Comparison of ENCODE assay signal across 16 cellular contexts in the genomic region with DNA sequence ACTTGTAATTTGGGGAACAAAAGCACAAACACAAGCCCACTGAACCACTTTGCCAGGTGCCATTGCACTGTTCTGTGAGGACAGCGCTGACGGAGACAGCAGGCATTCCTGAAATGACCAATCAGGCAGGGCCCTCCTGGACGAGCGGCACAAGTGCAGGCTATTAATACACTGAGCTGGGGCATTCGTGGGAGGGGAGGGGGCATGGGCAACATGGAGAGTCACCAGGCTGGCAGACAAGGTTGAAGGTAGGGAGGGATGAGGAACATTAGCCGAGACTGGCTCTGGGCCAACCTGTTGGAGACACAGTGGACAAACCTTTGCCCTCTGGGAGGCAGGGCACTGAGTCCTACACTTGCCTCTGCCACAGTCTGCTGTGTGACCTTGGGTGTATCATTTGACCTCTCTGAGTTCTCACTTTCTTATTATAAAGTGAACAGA. TPM values are rescaled to one million over a fixed set of nuclear protein-coding genes. Genes with fewer than 3 reads are reported as not detected.
DNase-seq lines count a peak whose midpoint lies in the region; ATAC-seq and TF ChIP-seq lines count a peak whose summit lies in the region.
"Had no signal": no experiment of that assay in that cellular context is flagged by ENCODE, and none has a peak within 500 bp of the region (broad histone marks: within the 10 kb centered on the region; RNA-seq: fewer than 3 reads in every experiment).

No MANE protein-coding gene starts in this region.

- no peak overlapping the region for H3K23ac ChIP-seq in IMR-90 (ENCODE audit: low read depth, low read length)

- H3K27ac ChIP-seq in CD4-positive, alpha-beta memory T cell (ENCODE audit: low read depth, low read length), result no peak overlapping the region
- no peak overlapping the region for H3K27ac ChIP-seq in IMR-90 (ENCODE audit: insufficient read depth, low read length)
- H3K27ac ChIP-seq: left lung, upper lobe of right lung had no signal

- H2AK5ac ChIP-seq in IMR-90 (ENCODE audit: low read depth, low read length), result no peak overlapping the region

- H3K14ac ChIP-seq in IMR-90 (replicated peaks; ENCODE audit: low read depth, low read length), result no peak overlapping the region

- no peak overlapping the region for H4K91ac ChIP-seq in IMR-90 (ENCODE audit: insufficient read depth, low read depth, low read length)

- H3K9ac ChIP-seq in IMR-90 (ENCODE audit: low read depth, low read length), result no peak overlapping the region

- 67% methylated on average over 1 of the region's 6 CpGs; no CpG with 5 or more reads in 1 of the 2 experiments for WGBS in IMR-90 (ENCODE audit: extremely low coverage in 2 of 2, insufficient read length in 1 of 2), 2 experiments

- dilution Hi-C loops in IMR-90 (cut with HindIII; ENCODE audit: low sequenced_read_pairs, unreplicated experiment), result no loop called here

- no peak overlapping the region for H2BK15ac ChIP-seq in IMR-90 (ENCODE audit: low read depth, low read length)

- no peak overlapping the region for H4K5ac ChIP-seq in IMR-90 (ENCODE audit: low read depth, low read length)

- no peaks in the 10 kb centered on the region; the same call in 1 of the 2 replicates for H4K20me1 ChIP-seq in IMR-90 (ENCODE audit: insufficient read depth, low read length)

- H3K27me3 ChIP-seq in CD4-positive, alpha-beta memory T cell (ENCODE audit: insufficient read depth, low read length), result no peaks in the 10 kb centered on the region
- H3K27me3 ChIP-seq in IMR-90 (ENCODE audit: control insufficient read depth, insufficient read depth, low read length), result peaks cover 23% of the 10 kb centered on the region
- H3K27me3 ChIP-seq: left lung, upper lobe of right lung had no signal

- H3K36me3 Mint-ChIP-seq in CD4-positive, alpha-beta memory T cell, result no peaks in the 10 kb centered on the region

- peak overlapping the region in 6 of 7 donors; percentile 12 to 92 (median 64) for H3K27ac Mint-ChIP-seq in CD4-positive, alpha-beta memory T cell

- no peak for TF ChIP-seq POLR2A in IMR-90 (IDR thresholded peaks at IDR 0.05; ENCODE audit: low read depth, low read length)

- peak overlapping the region in 3 of 8 donors; percentile 20 to 44 (median 32) for H3K4me3 Mint-ChIP-seq in CD4-positive, alpha-beta memory T cell
- H3K4me3 Mint-ChIP-seq: nephron had no signal

- H3K9me3 ChIP-seq in CD4-positive, alpha-beta memory T cell (ENCODE audit: control insufficient read depth in 1 of 2, low read length in 2 of 2), result no peaks in the 10 kb centered on the region
- H3K9me3 ChIP-seq in IMR-90 (ENCODE audit: control insufficient read depth, insufficient read depth, low read length), result no peaks in the 10 kb centered on the region
- H3K9me3 ChIP-seq: left lung, upper lobe of right lung had no signal

- no peak for TF ChIP-seq RAD21 in IMR-90 (IDR thresholded peaks at IDR 0.05; ENCODE audit: low read length)

- no peak overlapping the region for H3K18ac ChIP-seq in IMR-90 (ENCODE audit: low read depth, low read length)

- H3K4me1 Mint-ChIP-seq in CD4-positive, alpha-beta memory T cell, result peaks cover 23 to 43% (median 31%) of the 10 kb centered on the region in 4 donors

- H3K4me3 ChIP-seq in CD4-positive, alpha-beta memory T cell (ENCODE audit: low read length in 2 of 2), result no peak overlapping the region
- H3K4me3 ChIP-seq in IMR-90 (ENCODE audit: insufficient read depth, low read depth, low read length), result no peak overlapping the region
- H3K4me3 ChIP-seq: left lung, upper lobe of right lung had no signal

- no peaks in the 10 kb centered on the region; the same call in 1 of the 2 replicates for H3K9me1 ChIP-seq in IMR-90 (ENCODE audit: insufficient read depth, low read length)

- no peak overlapping the region for H3K4ac ChIP-seq in IMR-90 (ENCODE audit: low read depth, low read length)

- intact Hi-C loops in CD4-positive, alpha-beta memory T cell (cut with micrococcal nuclease), result no loop called here
- intact Hi-C loops in IMR-90 (cut with micrococcal nuclease), result no loop called here
- intact Hi-C loops in Right ventricle myocardium inferior (cut with DNase I), result loop anchor here (1.0 kb wide), 1 partner anchor 100 kb away; a partner anchor contains a TSS

- TF ChIP-seq CTCF in IMR-90 (conservative IDR thresholded peaks at IDR 0.05; ENCODE audit: low read depth, low read length), result no peak

- CTCF ChIA-PET in CD4-positive, alpha-beta memory T cell (lab: Charles Lee; ENCODE audit: partially characterized antibody), result interaction anchor here (1.2 to 5.7 kb wide), 8 partner anchors 8 to 393 kb away, joined by 3 to 100 read pairs (median 6); a partner anchor contains a TSS
- CTCF ChIA-PET in IMR-90 (lab: Yijun Ruan, JAX), result interaction anchor here (1.5 kb wide), 1 partner anchor 200 kb away, joined by 3 read pairs; no protein-coding TSS in a partner anchor

- DNase-seq in CD4-positive, alpha-beta memory T cell, result no peak
- DNase-seq in IMR-90 (no peak), Right ventricle myocardium inferior (ENCODE audit: missing footprints) (peak; percentile 74), myocyte (ENCODE audit: low read depth) (peak; percentile 77), NCI-H1105 (lab: John Stamatoyannopoulos, UW) (no peak)
- DNase-seq: DMS153, hippocampal formation, left lung, NCI-H2171 treated with DMSO at 0.1 percent for 48 hours, retina, upper lobe of right lung had no signal

- no peak overlapping the region for H4K8ac ChIP-seq in IMR-90 (ENCODE audit: low read depth in 2 of 2, low read length in 2 of 2)

- peaks cover 34% of the 10 kb centered on the region for H3K4me1 ChIP-seq in CD4-positive, alpha-beta memory T cell (ENCODE audit: insufficient read depth, low read length)
- H3K4me1 ChIP-seq in IMR-90 (ENCODE audit: control insufficient read depth, insufficient read depth, low read length), result no peaks in the 10 kb centered on the region; the same call in 1 of the 2 replicates
- H3K4me1 ChIP-seq: left lung had no signal

- no peaks in the 10 kb centered on the region for H3K36me3 ChIP-seq in CD4-positive, alpha-beta memory T cell (ENCODE audit: insufficient read depth, low read length)
- H3K36me3 ChIP-seq in IMR-90 (ENCODE audit: control insufficient read depth, insufficient read depth, low read length), result no peaks in the 10 kb centered on the region
- H3K36me3 ChIP-seq: left lung, upper lobe of right lung had no signal

- POLR2A ChIA-PET in CD4-positive, alpha-beta memory T cell (lab: Charles Lee; ENCODE audit: partially characterized antibody), result no interaction called here
- POLR2A ChIA-PET in IMR-90 (lab: Charles Lee; ENCODE audit: unreplicated experiment), result no interaction called here

- H2AK9ac ChIP-seq in IMR-90 (replicated peaks; ENCODE audit: low read depth, low read length, poor library complexity), result peak overlapping the region; percentile 75

- ATAC-seq in IMR-90 (ENCODE audit: low read depth) (no peak), Right ventricle myocardium inferior (peak; percentile 89), GM21529 (IDR thresholded peaks at IDR 0.05; ENCODE audit: unreplicated experiment) (no peak), GM21717 (IDR thresholded peaks at IDR 0.05; ENCODE audit: unreplicated experiment) (no peak)

- no peaks in the 10 kb centered on the region for H3K79me1 ChIP-seq in IMR-90 (ENCODE audit: low read depth in 1 of 2, low read length in 2 of 2)

- H3K27me3 Mint-ChIP-seq in CD4-positive, alpha-beta memory T cell, result peaks cover 0 to 5% of the 10 kb centered on the region in 2 donors

- in situ Hi-C loops in IMR-90 (cut with MboI; ENCODE audit: low sequenced_read_pairs), result loop anchor here (5.0 kb wide), 1 partner anchor 337 kb away; no protein-coding TSS in a partner anchor

- H2BK5ac ChIP-seq in IMR-90 (ENCODE audit: low read depth, low read length, poor library complexity, severe bottlenecking), result no peak overlapping the region

- H3K56ac ChIP-seq in IMR-90 (ENCODE audit: extremely low read depth, insufficient read depth, low read length), result no peak overlapping the region

- no peak overlapping the region for H2BK20ac ChIP-seq in IMR-90 (ENCODE audit: low read depth, low read length)

- peak overlapping the region; percentile 29 for H2AFZ ChIP-seq in IMR-90 (replicated peaks; ENCODE audit: low read length, poor library complexity)

- H3K4me2 ChIP-seq in IMR-90 (ENCODE audit: low read depth, low read length), result no peak overlapping the region

- no peak overlapping the region for H2BK120ac ChIP-seq in IMR-90 (ENCODE audit: low read depth, low read length)

- BruUV-seq in IMR-90 (replicated peaks; lab: Mats Ljungman, UMichigan), result no TSS peak

- no peaks in the 10 kb centered on the region for H3K9me3 Mint-ChIP-seq in CD4-positive, alpha-beta memory T cell

TF ChIP-seq in IMR-90, 13 proteins besides CTCF, POLR2A, EP300 and RAD21:
- TF ChIP-seq NFE2L2 (IDR thresholded peaks at IDR 0.05; ENCODE audit: low read depth, low read length) (no peak), BHLHE40 (IDR thresholded peaks at IDR 0.05; ENCODE audit: low read depth, low read length) (no peak), RCOR1 (IDR thresholded peaks at IDR 0.05; ENCODE audit: insufficient replicate concordance, low read length) (no peak), RFX5 (IDR thresholded peaks at IDR 0.05; ENCODE audit: low read depth, low read length) (no peak), CHD1 (IDR thresholded peaks at IDR 0.05; ENCODE audit: low read depth, low read length) (no peak), FOS (IDR thresholded peaks at IDR 0.05; ENCODE audit: low read depth, low read length) (no peak), MAZ (IDR thresholded peaks at IDR 0.05; ENCODE audit: borderline replicate concordance, low read depth, low read length) (no peak), CEBPB (IDR thresholded peaks at IDR 0.05; ENCODE audit: low read depth, low read length) (no peak)

RNA-seq across cellular contexts. Expression of a gene that starts 45.6 kb away (rescaled TPM):
- total RNA-seq in CD4-positive, alpha-beta memory T cell, result under 1 TPM; 0.06 to 0.08 TPM
- polyA plus RNA-seq in CD4-positive, alpha-beta memory T cell, result not detected
- total RNA-seq in IMR-90 (2012; rRNA removed), result under 0.01 TPM in 1 of 2 replicates, not detected in the other
- polyA plus RNA-seq in IMR-90 (2012; rRNA removed), result 0.07 and 0.20 TPM in 2 replicates
- polyA plus RNA-seq in IMR-90 (2012; cell fraction: cytosol; rRNA removed), result 0.05 and 0.11 TPM in 2 replicates
- 0.60 and 0.65 TPM in 2 replicates for polyA plus RNA-seq in IMR-90 (2012; cell fraction: nucleus; rRNA removed; ENCODE audit: low replicate concordance)
- not detected for total RNA-seq in Right ventricle myocardium inferior
- total RNA-seq in myocyte, result 1.1 and 1.3 TPM in 2 replicates
- 1.5 TPM for polyA plus RNA-seq in myocyte (2012)
- total RNA-seq: activated CD8-positive, alpha-beta memory T cell treated with anti-CD3 and anti-CD28 coated beads for 36 hours; dermis microvascular lymphatic vessel endothelial cell had no signal

Comparison
In these comparisons a context has a peak if more than half of its experiments do, and no peak if none do; other contexts are left out.
1. DNase-seq: peak in Right ventricle myocardium inferior (single experiment) and myocyte (single experiment); none in CD4-positive, alpha-beta memory T cell (0 of 5), IMR-90 (single experiment) and NCI-H1105 (single experiment).